ENCODE assay signal across 15 cellular contexts in genomic region chr5:90967443-90967842, GRCh38.
A peak's percentile ranks its signal among the peaks of the same experiment; 100 is the strongest.
DNase-seq lines count a peak whose midpoint lies in the region; ATAC-seq and TF ChIP-seq lines count a peak whose summit lies in the region.
"Had no signal": no experiment of that assay in that cellular context is flagged by ENCODE, and none has a peak within 500 bp of the region (broad histone marks: within the 10 kb centered on the region; RNA-seq: fewer than 3 reads in every experiment).

No MANE protein-coding gene starts in this region.

- no peaks in the 10 kb centered on the region for H4K20me1 ChIP-seq in smooth muscle cell (ENCODE audit: low read depth)

- no peaks in the 10 kb centered on the region for H3K79me2 ChIP-seq in smooth muscle cell (ENCODE audit: low read depth)

- DNase-seq in NCI-H146 treated with DMSO at 0.1 percent for 48 hours (lab: John Stamatoyannopoulos, UW; ENCODE audit: unreplicated experiment) (peak; percentile 2), dermis microvascular lymphatic vessel endothelial cell (ENCODE audit: low read depth in 2 of 2) (peak; percentile 79 to 87), smooth muscle cell (lab: John Stamatoyannopoulos, UW; ENCODE audit: unreplicated experiment) (no peak), NCI-H2196 treated with DMSO at 0.1 percent for 48 hours (lab: John Stamatoyannopoulos, UW; ENCODE audit: unreplicated experiment) (no peak), activated T-cell treated with anti-CD3 and anti-CD28 coated beads for 4 hours (no peak), NCI-H2029 treated with DMSO at 0.1 percent for 48 hours (lab: John Stamatoyannopoulos, UW) (no peak)
- DNase-seq: NCI-H1092, NCI-H1694 treated with DMSO at 0.1 percent for 48 hours, NCI-H446 treated with DMSO at 0.1 percent for 48 hours, NCI-H774, Peyer's patch, SHP77 treated with DMSO at 0.1 percent for 48 hours had no signal

- WGBS in smooth muscle cell (ENCODE audit: low lambda C conversion rate): 61% methylated on average over 2 of the region's 2 CpGs

- H3F3A ChIP-seq in smooth muscle cell (ENCODE audit: low read depth): no peaks in the 10 kb centered on the region

- no peaks in the 10 kb centered on the region for H3K36me3 ChIP-seq in smooth muscle cell (ENCODE audit: low read depth)
- H3K36me3 ChIP-seq: Peyer's patch had no signal

- peak overlapping the region; percentile 43 for H3K4me2 ChIP-seq in smooth muscle cell
- H3K4me2 ChIP-seq: GM23338 had no signal

- no peak overlapping the region for H3K4me3 ChIP-seq in smooth muscle cell
- H3K4me3 ChIP-seq: GM23338, Peyer's patch had no signal

- no peaks in the 10 kb centered on the region for H3K4me1 ChIP-seq in smooth muscle cell (ENCODE audit: low read depth)
- H3K4me1 ChIP-seq: Peyer's patch had no signal

- no peaks in the 10 kb centered on the region for H3K27me3 ChIP-seq in smooth muscle cell (ENCODE audit: low read depth)
- H3K27me3 ChIP-seq: Peyer's patch had no signal

- no peak for TF ChIP-seq CTCF in smooth muscle cell (IDR thresholded peaks at IDR 0.05; ENCODE audit: borderline replicate concordance, insufficient read depth, poor library complexity, severe bottlenecking)

- H3K9ac ChIP-seq in smooth muscle cell (ENCODE audit: low read depth): no peak overlapping the region

- H3K27ac ChIP-seq in smooth muscle cell (ENCODE audit: low read depth): no peak overlapping the region
- H3K27ac ChIP-seq: C4-2B, Peyer's patch had no signal

- no peak; the same call in 2 of the 3 replicates for ATAC-seq in SK-N-SH treated with all-trans-retinoic acid at 6 μM for 48 hours
- ATAC-seq: GM23338 had no signal

- H3K9me3 ChIP-seq in smooth muscle cell (replicated peaks; ENCODE audit: low read depth): no peaks in the 10 kb centered on the region
- H3K9me3 ChIP-seq: Peyer's patch had no signal

- no peak overlapping the region for H2AFZ ChIP-seq in smooth muscle cell (ENCODE audit: low read depth)
- H2AFZ ChIP-seq: GM23338 had no signal

TF ChIP-seq in SK-N-SH treated with all-trans-retinoic acid at 6 μM for 48 hours, 23 proteins besides CTCF, POLR2A, EP300 and RAD21:
- TF ChIP-seq TCF4 (CRISPR knock-in tag; IDR thresholded peaks at IDR 0.05; ENCODE audit: borderline replicate concordance): peak; percentile 39; the same call in 1 of the 2 replicates
- TF ChIP-seq, protein P1, sequence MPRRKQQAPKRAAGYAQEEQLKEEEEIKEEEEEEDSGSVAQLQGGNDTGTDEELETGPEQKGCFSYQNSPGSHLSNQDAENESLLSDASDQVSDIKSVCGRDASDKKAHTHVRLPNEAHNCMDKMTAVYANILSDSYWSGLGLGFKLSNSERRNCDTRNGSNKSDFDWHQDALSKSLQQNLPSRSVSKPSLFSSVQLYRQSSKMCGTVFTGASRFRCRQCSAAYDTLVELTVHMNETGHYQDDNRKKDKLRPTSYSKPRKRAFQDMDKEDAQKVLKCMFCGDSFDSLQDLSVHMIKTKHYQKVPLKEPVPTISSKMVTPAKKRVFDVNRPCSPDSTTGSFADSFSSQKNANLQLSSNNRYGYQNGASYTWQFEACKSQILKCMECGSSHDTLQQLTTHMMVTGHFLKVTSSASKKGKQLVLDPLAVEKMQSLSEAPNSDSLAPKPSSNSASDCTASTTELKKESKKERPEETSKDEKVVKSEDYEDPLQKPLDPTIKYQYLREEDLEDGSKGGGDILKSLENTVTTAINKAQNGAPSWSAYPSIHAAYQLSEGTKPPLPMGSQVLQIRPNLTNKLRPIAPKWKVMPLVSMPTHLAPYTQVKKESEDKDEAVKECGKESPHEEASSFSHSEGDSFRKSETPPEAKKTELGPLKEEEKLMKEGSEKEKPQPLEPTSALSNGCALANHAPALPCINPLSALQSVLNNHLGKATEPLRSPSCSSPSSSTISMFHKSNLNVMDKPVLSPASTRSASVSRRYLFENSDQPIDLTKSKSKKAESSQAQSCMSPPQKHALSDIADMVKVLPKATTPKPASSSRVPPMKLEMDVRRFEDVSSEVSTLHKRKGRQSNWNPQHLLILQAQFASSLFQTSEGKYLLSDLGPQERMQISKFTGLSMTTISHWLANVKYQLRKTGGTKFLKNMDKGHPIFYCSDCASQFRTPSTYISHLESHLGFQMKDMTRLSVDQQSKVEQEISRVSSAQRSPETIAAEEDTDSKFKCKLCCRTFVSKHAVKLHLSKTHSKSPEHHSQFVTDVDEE (CRISPR knock-in tag; IDR thresholded peaks at IDR 0.05): peak; percentile 84
- no peak for TF ChIP-seq CSDC2 (CRISPR knock-in tag; IDR thresholded peaks at IDR 0.05)

Comparison
In these comparisons a context has a peak if more than half of its experiments do, and no peak if none do; other contexts are left out.
1. DNase-seq: peak in NCI-H146 treated with DMSO at 0.1 percent for 48 hours (single experiment) and dermis microvascular lymphatic vessel endothelial cell (2 of 2); none in smooth muscle cell (single experiment), NCI-H2196 treated with DMSO at 0.1 percent for 48 hours (single experiment), activated T-cell treated with anti-CD3 and anti-CD28 coated beads for 4 hours (single experiment) and NCI-H2029 treated with DMSO at 0.1 percent for 48 hours (single experiment).